2 cellular contexts compared by ENCODE assay signal in genomic region chr2:176139621-176140020, GRCh38.
TF ChIP-seq lines count a peak whose summit lies in the region.

No MANE protein-coding gene starts in this region.

TF ChIP-seq in A549, 52 proteins besides CTCF, POLR2A, EP300 and RAD21:
- no peak for TF ChIP-seq USF2 (IDR thresholded peaks at IDR 0.05)
- TF ChIP-seq CBX8 (IDR thresholded peaks at IDR 0.05) = no peak
- no peak for TF ChIP-seq JUNB (IDR thresholded peaks at IDR 0.05)

TF ChIP-seq in GM23338, 12 proteins besides CTCF, POLR2A, EP300 and RAD21:
- TF ChIP-seq CREB1 (CRISPR knock-in tag; IDR thresholded peaks at IDR 0.05; ENCODE audit: low read depth) (no peak), NANOG (IDR thresholded peaks at IDR 0.05; ENCODE audit: borderline replicate concordance) (no peak), EZH2phosphoT487 (IDR thresholded peaks at IDR 0.05; ENCODE audit: unreplicated experiment) (no peak), ZNF331 (CRISPR knock-in tag; IDR thresholded peaks at IDR 0.05; ENCODE audit: low read depth) (no peak), POLR2AphosphoS5 (IDR thresholded peaks at IDR 0.05; ENCODE audit: low read depth) (no peak), ZNF114 (CRISPR knock-in tag; IDR thresholded peaks at IDR 0.05) (no peak), STAT1 (IDR thresholded peaks at IDR 0.05; ENCODE audit: unreplicated experiment) (no peak), EZH2 (IDR thresholded peaks at IDR 0.05; ENCODE audit: low read depth, unreplicated experiment) (no peak), ETS1 (IDR thresholded peaks at IDR 0.05) (no peak)
